In the genomic region with DNA sequence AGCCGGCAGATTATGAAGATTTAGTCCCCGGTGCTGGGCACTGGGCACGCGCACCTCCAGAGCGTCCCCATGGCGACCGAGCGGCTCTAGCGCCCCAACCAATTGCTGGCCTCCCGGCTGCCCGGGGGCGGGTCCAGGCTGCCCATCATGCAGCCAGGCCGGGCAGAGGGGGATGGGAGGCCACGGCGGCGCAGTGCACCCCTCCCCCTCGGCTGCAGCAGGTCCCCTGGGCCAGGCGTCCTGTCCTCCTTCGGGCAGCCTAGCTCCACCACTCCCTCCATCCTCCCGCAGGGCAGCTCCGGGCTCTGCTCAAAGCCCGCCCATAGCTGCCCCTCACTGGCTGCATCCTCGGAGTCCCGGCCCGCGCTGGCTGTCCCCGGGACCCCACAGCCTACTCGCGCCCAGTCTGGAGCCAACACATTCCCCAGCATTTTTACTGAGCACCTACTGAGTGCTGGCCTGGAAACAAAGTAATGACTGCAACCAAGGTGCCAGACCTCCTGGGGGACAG, we compare ENCODE assay signal across 9 cellular contexts.
DNase-seq lines count a peak whose midpoint lies in the region; ATAC-seq and TF ChIP-seq lines count a peak whose summit lies in the region.
"Had no signal": no experiment of that assay in that cellular context is flagged by ENCODE, and none has a peak within 500 bp of the region (broad histone marks: within the 10 kb centered on the region; RNA-seq: fewer than 3 reads in every experiment).

No MANE protein-coding gene starts in this region.

- peaks cover 11% of the 10 kb centered on the region for H3K79me2 ChIP-seq in neural progenitor cell (ENCODE audit: low read depth)

- H3K9me3 Mint-ChIP-seq in neural progenitor cell: no peaks in the 10 kb centered on the region
- no peaks in the 10 kb centered on the region for H3K9me3 Mint-ChIP-seq in activated T-helper 2 cell treated with anti-CD3 and anti-CD28 coated beads, Interferon-gamma antibody, Interleukin-2, Interleukin-4, amounts not matched to agents 10 μg/mL and 5 μg/mL and 100 μg/mL, durations not matched to agents 14 hours and 24 hours and 36 hours

- no peaks in the 10 kb centered on the region for H3K9me3 ChIP-seq in BE2C
- no peaks in the 10 kb centered on the region for H3K9me3 ChIP-seq in neural progenitor cell (ENCODE audit: low read depth)
- H3K9me3 ChIP-seq: neutrophil had no signal

- H3K36me3 ChIP-seq in BE2C: peaks cover 29% of the 10 kb centered on the region
- H3K36me3 ChIP-seq in neural progenitor cell: no peaks in the 10 kb centered on the region

- peaks cover 18% of the 10 kb centered on the region for H3F3A ChIP-seq in neural progenitor cell (ENCODE audit: low read depth)

- H3K36me3 Mint-ChIP-seq in neural progenitor cell: peaks cover 10% of the 10 kb centered on the region
- peaks cover 8% of the 10 kb centered on the region for H3K36me3 Mint-ChIP-seq in activated T-helper 2 cell treated with anti-CD3 and anti-CD28 coated beads, Interferon-gamma antibody, Interleukin-2, Interleukin-4, amounts not matched to agents 10 μg/mL and 5 μg/mL and 100 μg/mL, durations not matched to agents 14 hours and 24 hours and 36 hours (ENCODE audit: low read depth)

- ATAC-seq in HG02970 (IDR thresholded peaks at IDR 0.05; ENCODE audit: low FRiP score, unreplicated experiment): no peak

- peak overlapping the region; percentile 80 for H3K4me2 ChIP-seq in neural progenitor cell

- peak overlapping the region; percentile 76 for H3K4me3 Mint-ChIP-seq in neural progenitor cell
- H3K4me3 Mint-ChIP-seq in activated T-helper 2 cell treated with anti-CD3 and anti-CD28 coated beads, Interferon-gamma antibody, Interleukin-2, Interleukin-4, amounts not matched to agents 10 μg/mL and 5 μg/mL and 100 μg/mL, durations not matched to agents 14 hours and 24 hours and 36 hours (ENCODE audit: low read depth): no peak overlapping the region

- peak overlapping the region; percentile 48 for H3K4me3 ChIP-seq in BE2C (ENCODE audit: low read depth, low read length)
- peak overlapping the region; percentile 35 for H3K4me3 ChIP-seq in HFF-Myc (replicated peaks; ENCODE audit: low read depth, low read length)
- peak overlapping the region; percentile 43 to 54 for H3K4me3 ChIP-seq in foreskin fibroblast (ENCODE audit: low read depth in 1 of 2, low read length in 2 of 2)
- H3K4me3 ChIP-seq in neural progenitor cell: peak overlapping the region; percentile 54

- peak; percentile 98 for DNase-seq in BE2C
- DNase-seq in HFF-Myc (ENCODE audit: extremely low read depth, low read depth): no peak
- DNase-seq in SK-N-DZ (ENCODE audit: low spot score): peak; percentile 97
- peak; percentile 74 to 92 for DNase-seq in foreskin fibroblast
- peak; percentile 97 for DNase-seq in neural progenitor cell (ENCODE audit: low spot score)
- DNase-seq in activated T-helper 2 cell treated with anti-CD3 and anti-CD28 coated beads, Interferon-gamma antibody, Interleukin-2, Interleukin-4, amounts not matched to agents 10 μg/mL and 5 μg/mL and 100 μg/mL, durations not matched to agents 14 hours and 24 hours and 36 hours (ENCODE audit: low spot score): no peak
- DNase-seq in KBM-7: no peak

- TF ChIP-seq CTCF in BE2C (IDR thresholded peaks at IDR 0.05; ENCODE audit: low read depth, low read length) (no peak), HFF-Myc (IDR thresholded peaks at IDR 0.05; ENCODE audit: low read depth, low read length, missing control alignments) (no peak), foreskin fibroblast (IDR thresholded peaks at IDR 0.05; ENCODE audit: low read depth, low read length) (no peak), neural progenitor cell (IDR thresholded peaks at IDR 0.05) (no peak)

- H3K4me1 ChIP-seq in BE2C: peaks cover 20% of the 10 kb centered on the region
- H3K4me1 ChIP-seq in neural progenitor cell: peaks cover 17% of the 10 kb centered on the region

- in situ Hi-C loops in KBM-7 (cut with MboI; ENCODE audit: low pct_unique_long_range_greater_than_20kb, low sequenced_read_pairs): no loop called here

- H3K27ac ChIP-seq in neural progenitor cell: peak overlapping the region; percentile 88
- H3K27ac ChIP-seq: neutrophil had no signal

- H4K20me1 ChIP-seq in neural progenitor cell (ENCODE audit: low read depth): peaks cover 18% of the 10 kb centered on the region

- H3K4me1 Mint-ChIP-seq in neural progenitor cell: peaks cover 26% of the 10 kb centered on the region
- no peaks in the 10 kb centered on the region for H3K4me1 Mint-ChIP-seq in activated T-helper 2 cell treated with anti-CD3 and anti-CD28 coated beads, Interferon-gamma antibody, Interleukin-2, Interleukin-4, amounts not matched to agents 10 μg/mL and 5 μg/mL and 100 μg/mL, durations not matched to agents 14 hours and 24 hours and 36 hours (ENCODE audit: low read depth)

- peaks cover 3% of the 10 kb centered on the region for H3K27me3 Mint-ChIP-seq in neural progenitor cell (ENCODE audit: insufficient read depth, low read depth)
- no peaks in the 10 kb centered on the region for H3K27me3 Mint-ChIP-seq in activated T-helper 2 cell treated with anti-CD3 and anti-CD28 coated beads, Interferon-gamma antibody, Interleukin-2, Interleukin-4, amounts not matched to agents 10 μg/mL and 5 μg/mL and 100 μg/mL, durations not matched to agents 14 hours and 24 hours and 36 hours (ENCODE audit: low read depth)

- intact Hi-C loops in activated T-helper 2 cell treated with anti-CD3 and anti-CD28 coated beads, Interferon-gamma antibody, Interleukin-2, Interleukin-4, amounts not matched to agents 10 μg/mL and 5 μg/mL and 100 μg/mL, durations not matched to agents 14 hours and 24 hours and 36 hours (cut with micrococcal nuclease): no loop called here

- no peak overlapping the region for H3K27ac Mint-ChIP-seq in neural progenitor cell
- H3K27ac Mint-ChIP-seq in activated T-helper 2 cell treated with anti-CD3 and anti-CD28 coated beads, Interferon-gamma antibody, Interleukin-2, Interleukin-4, amounts not matched to agents 10 μg/mL and 5 μg/mL and 100 μg/mL, durations not matched to agents 14 hours and 24 hours and 36 hours: no peak overlapping the region

- no peak overlapping the region for H3K9ac ChIP-seq in neural progenitor cell

- H3K27me3 ChIP-seq in BE2C: no peaks in the 10 kb centered on the region
- H3K27me3 ChIP-seq in neural progenitor cell: no peaks in the 10 kb centered on the region
- H3K27me3 ChIP-seq: neutrophil had no signal

- H2AFZ ChIP-seq in neural progenitor cell (replicated peaks): no peak overlapping the region

Comparison
In these comparisons a context has a peak if more than half of its experiments do, and no peak if none do; other contexts are left out.
1. DNase-seq: peak in BE2C (single experiment), SK-N-DZ (single experiment), foreskin fibroblast (2 of 2) and neural progenitor cell (single experiment); none in HFF-Myc (single experiment), activated T-helper 2 cell treated with anti-CD3 and anti-CD28 coated beads, Interferon-gamma antibody, Interleukin-2, Interleukin-4, amounts not matched to agents 10 μg/mL and 5 μg/mL and 100 μg/mL, durations not matched to agents 14 hours and 24 hours and 36 hours (single experiment) and KBM-7 (single experiment).
2. Peak in every context shown above with its lines, with median percentiles within 50 percentile points of each other: H3K4me3 ChIP-seq.